Comparison of ENCODE assay signal across 21 cellular contexts in genomic region chr14:76651410-76652055, GRCh38.
"Had no signal": no experiment of that assay in that cellular context is flagged by ENCODE, and none has a peak within 500 bp of the region (broad histone marks: within the 10 kb centered on the region; RNA-seq: fewer than 3 reads in every experiment).

No MANE protein-coding gene starts in this region.

- H3K9me3 ChIP-seq: adrenal gland, ascending aorta, lower lobe of right lung, sigmoid colon, transverse colon, uterus had no signal

- DNase-seq: activated CD4-positive, alpha-beta T cell treated with anti-CD3 and anti-CD28 coated beads for 1 hour; activated gamma-delta T cell treated with Interleukin-2 at 50 U/mL for 16 hours; activated T-cell treated with anti-CD3 and anti-CD28 coated beads, Interleukin-2, amount 50 U/mL, for 1 hour; adrenal gland; brain microvascular endothelial cell; caudate nucleus; dermis blood vessel endothelial cell; effector CD8-positive, alpha-beta T cell; foreskin melanocyte; kidney; lower lobe of right lung; naive thymus-derived CD4-positive, alpha-beta T cell; retina; sigmoid colon; stimulated activated CD4-positive, alpha-beta T cell treated with anti-CD3 and anti-CD28 coated beads, Interleukin-15, amount 100 ng/mL, for 24 hours; stimulated activated naive B cell treated with anti-CD40 and anti-IgM and Interleukin-4, amounts not matched to agents 10 μg/mL and 1 μg/mL and 100 μg/mL, for 72 hours; transverse colon; uterus had no signal

- H3K36me3 ChIP-seq: adrenal gland, ascending aorta, brain microvascular endothelial cell, lower lobe of right lung, sigmoid colon, transverse colon, uterus had no signal

- H3K4me1 ChIP-seq: adrenal gland, ascending aorta, lower lobe of right lung, sigmoid colon, transverse colon, uterus had no signal

- H3K9me3 Mint-ChIP-seq: naive thymus-derived CD4-positive, alpha-beta T cell; stimulated activated naive B cell treated with anti-CD40 and anti-IgM and Interleukin-4, amounts not matched to agents 10 μg/mL and 1 μg/mL and 100 μg/mL, for 72 hours had no signal

- H3K4me2 ChIP-seq: smooth muscle cell had no signal

- H3K27ac ChIP-seq: adrenal gland, ascending aorta, brain microvascular endothelial cell, lower lobe of right lung, sigmoid colon, transverse colon, uterus had no signal

- H3K27ac Mint-ChIP-seq: activated naive CD8-positive, alpha-beta T cell; naive thymus-derived CD4-positive, alpha-beta T cell; stimulated activated naive B cell treated with anti-CD40 and anti-IgM and Interleukin-4, amounts not matched to agents 10 μg/mL and 1 μg/mL and 100 μg/mL, for 72 hours had no signal

- ATAC-seq: lower lobe of right lung; naive thymus-derived CD4-positive, alpha-beta T cell; stimulated activated naive B cell treated with anti-CD40 and anti-IgM and Interleukin-4, amounts not matched to agents 10 μg/mL and 1 μg/mL and 100 μg/mL, for 72 hours had no signal

- H3K27me3 ChIP-seq: adrenal gland, ascending aorta, brain microvascular endothelial cell, sigmoid colon, transverse colon, uterus had no signal

- H3K4me3 Mint-ChIP-seq: activated naive CD8-positive, alpha-beta T cell; naive thymus-derived CD4-positive, alpha-beta T cell; stimulated activated naive B cell treated with anti-CD40 and anti-IgM and Interleukin-4, amounts not matched to agents 10 μg/mL and 1 μg/mL and 100 μg/mL, for 72 hours had no signal

- H3K4me1 Mint-ChIP-seq: naive thymus-derived CD4-positive, alpha-beta T cell; stimulated activated naive B cell treated with anti-CD40 and anti-IgM and Interleukin-4, amounts not matched to agents 10 μg/mL and 1 μg/mL and 100 μg/mL, for 72 hours had no signal

- H3K4me3 ChIP-seq: adrenal gland, ascending aorta, lower lobe of right lung, sigmoid colon, smooth muscle cell, transverse colon, uterus had no signal

- H3K36me3 Mint-ChIP-seq: activated naive CD8-positive, alpha-beta T cell; naive thymus-derived CD4-positive, alpha-beta T cell; stimulated activated naive B cell treated with anti-CD40 and anti-IgM and Interleukin-4, amounts not matched to agents 10 μg/mL and 1 μg/mL and 100 μg/mL, for 72 hours had no signal
